23 cellular contexts compared by ENCODE assay signal in genomic region chr6:56571605-56572004, GRCh38.
"Had no signal": no experiment of that assay in that cellular context is flagged by ENCODE, and none has a peak within 500 bp of the region (broad histone marks: within the 10 kb centered on the region; RNA-seq: fewer than 3 reads in every experiment).

No MANE protein-coding gene starts in this region.

- H3K27ac ChIP-seq: coronary artery, epithelial cell of prostate, esophagus squamous epithelium, hepatocyte, lower lobe of right lung had no signal

- H3K4me3 ChIP-seq: coronary artery, dorsolateral prefrontal cortex, esophagus squamous epithelium, gastroesophageal sphincter, heart left ventricle, hepatocyte, left ventricle myocardium inferior, lower lobe of right lung, mucosa of descending colon had no signal

- FAIRE-seq: colon, kidney had no signal

- DNase-seq: dermis blood vessel endothelial cell; dorsolateral prefrontal cortex; effector CD4-positive, alpha-beta T cell; effector memory CD4-positive, alpha-beta T cell; esophagus squamous epithelium; foreskin fibroblast; foreskin melanocyte; heart left ventricle; immature natural killer cell; islet precursor cell; kidney; kidney glomerular epithelial cell; left colon; left ventricle myocardium inferior; lower lobe of right lung; mesenchymal stem cell; mucosa of descending colon; naive B cell had no signal

- H3K9me3 ChIP-seq: esophagus squamous epithelium, gastroesophageal sphincter, heart left ventricle, left ventricle myocardium inferior, lower lobe of right lung, mucosa of descending colon had no signal

- H3K27me3 ChIP-seq: dorsolateral prefrontal cortex, esophagus squamous epithelium, gastroesophageal sphincter, heart left ventricle, hepatocyte had no signal
